In the genomic region with DNA sequence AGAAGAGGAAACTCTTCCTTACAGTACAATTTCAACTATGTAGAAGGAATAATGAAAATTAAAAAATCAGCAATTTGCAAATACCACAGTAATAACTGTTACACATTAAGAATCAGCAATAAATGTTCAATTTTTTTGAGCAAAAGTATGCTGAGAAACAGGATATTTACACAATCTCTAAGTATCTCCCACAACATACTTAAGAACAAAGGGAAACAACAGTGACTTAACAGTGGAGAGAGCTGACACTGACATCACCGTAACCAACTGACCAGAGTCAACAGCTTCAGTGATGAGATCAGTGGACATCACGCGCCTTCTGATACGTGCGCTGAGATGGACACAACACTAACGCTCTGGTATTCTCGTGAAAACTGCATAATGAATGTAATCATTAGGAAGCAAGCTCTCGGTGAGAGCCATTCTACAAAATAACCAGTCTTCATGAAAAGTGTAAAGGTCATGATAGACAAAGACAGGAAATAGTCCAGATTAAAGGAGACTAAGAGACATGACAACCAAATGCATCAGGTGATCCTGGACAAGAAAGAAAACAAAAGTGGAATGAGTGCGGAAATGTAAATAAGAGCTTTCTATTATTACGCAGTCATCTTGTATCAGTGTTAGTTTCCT, we compare ENCODE assay signal across 1 cellular context.
TF ChIP-seq lines count a peak whose summit lies in the region.

No MANE protein-coding gene starts in this region.

TF ChIP-seq in IMR-90, 13 proteins besides CTCF, POLR2A, EP300 and RAD21 (continued from another document):
- TF ChIP-seq, protein P1, sequence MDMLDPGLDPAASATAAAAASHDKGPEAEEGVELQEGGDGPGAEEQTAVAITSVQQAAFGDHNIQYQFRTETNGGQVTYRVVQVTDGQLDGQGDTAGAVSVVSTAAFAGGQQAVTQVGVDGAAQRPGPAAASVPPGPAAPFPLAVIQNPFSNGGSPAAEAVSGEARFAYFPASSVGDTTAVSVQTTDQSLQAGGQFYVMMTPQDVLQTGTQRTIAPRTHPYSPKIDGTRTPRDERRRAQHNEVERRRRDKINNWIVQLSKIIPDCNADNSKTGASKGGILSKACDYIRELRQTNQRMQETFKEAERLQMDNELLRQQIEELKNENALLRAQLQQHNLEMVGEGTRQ (IDR thresholded peaks at IDR 0.05; ENCODE audit: low read depth, low read length) = no peak
- TF ChIP-seq FOS (IDR thresholded peaks at IDR 0.05; ENCODE audit: low read depth, low read length) (no peak), NFE2L2 (IDR thresholded peaks at IDR 0.05; ENCODE audit: low read depth, low read length) (no peak), MAFK (IDR thresholded peaks at IDR 0.05; ENCODE audit: low read depth, low read length) (no peak), CHD1 (IDR thresholded peaks at IDR 0.05; ENCODE audit: low read depth, low read length) (no peak), MAZ (IDR thresholded peaks at IDR 0.05; ENCODE audit: borderline replicate concordance, low read depth, low read length) (no peak)
